In genomic region chr3:185659942-185660921, GRCh38 we compare ENCODE assay signal across 8 cellular contexts.
DNase-seq lines count a peak whose midpoint lies in the region; ATAC-seq, FAIRE-seq and TF ChIP-seq lines count a peak whose summit lies in the region.

No MANE protein-coding gene starts in this region.

- H3K36me3 ChIP-seq in H1 (ENCODE audit: control insufficient read depth in 2 of 4, insufficient read depth in 4 of 4, low read length in 3 of 4) (peaks cover 8 to 39% (median 26%) of the 10 kb centered on the region in 4 experiments), mesendoderm (ENCODE audit: control insufficient read depth, insufficient read depth, low read length) (peaks cover 13% of the 10 kb centered on the region)

- H2AFZ ChIP-seq in H1 (ENCODE audit: low read length) = no peak overlapping the region

- TF ChIP-seq EP300 in H1 (IDR thresholded peaks at IDR 0.05; ENCODE audit: borderline replicate concordance in 1 of 2, low read depth in 2 of 2, low read length in 2 of 2) = no peak

- TF ChIP-seq POLR2A in H1 (IDR thresholded peaks at IDR 0.05; ENCODE audit: control extremely low read depth in 1 of 2, low read depth in 2 of 2, low read length in 2 of 2) = no peak; a peak in 1 of 3 replicates

- H3K79me1 ChIP-seq in H1 (ENCODE audit: low read depth, low read length) = no peaks in the 10 kb centered on the region
- H3K79me1 ChIP-seq in mesendoderm (ENCODE audit: low read length) = peaks cover 2% of the 10 kb centered on the region

- H3K4me3 ChIP-seq in GM12875 (ENCODE audit: low read depth, low read length) (no peak overlapping the region), H1 (ENCODE audit: extremely low read depth in 1 of 4, insufficient read depth in 2 of 4, low read depth in 3 of 4, low read length in 4 of 4) (no peak overlapping the region), mesendoderm (ENCODE audit: low read length) (no peak overlapping the region)

- no peak overlapping the region for H2BK5ac ChIP-seq in H1 (ENCODE audit: low read depth, low read length)
- H2BK5ac ChIP-seq in mesendoderm (ENCODE audit: low read length) = no peak overlapping the region

- no peak overlapping the region for H2BK20ac ChIP-seq in H1 (ENCODE audit: low read length)

- H4K20me1 ChIP-seq in H1 (replicated peaks in 1 of 2; ENCODE audit: control insufficient read depth in 1 of 2, insufficient read depth in 2 of 2, low read length in 2 of 2) = peaks cover 0 to 3% of the 10 kb centered on the region in 2 experiments

- H3K4me1 Mint-ChIP-seq in activated CD8-positive, alpha-beta T cell treated with anti-CD3 and anti-CD28 coated beads, Interleukin-2, amount 10 ng/mL, durations not matched to agents 7 days and 5 days (ENCODE audit: low read depth) = peaks cover 4% of the 10 kb centered on the region

- POLR2A ChIA-PET in activated CD8-positive, alpha-beta T cell treated with anti-CD3 and anti-CD28 coated beads, Interleukin-2, amount 10 ng/mL, durations not matched to agents 7 days and 5 days (lab: Charles Lee) = interaction anchor here (0.6 kb wide), 1 partner anchor 34 kb away, joined by 3 read pairs; no protein-coding TSS in a partner anchor
- POLR2A ChIA-PET in H1 (lab: Charles Lee; ENCODE audit: partially characterized antibody) = interaction anchor here (0.7 to 3.5 kb wide), 12 partner anchors 10 to 272 kb away, joined by 3 to 11 read pairs (median 4); no protein-coding TSS in a partner anchor

- H3K27me3 ChIP-seq in H1 (replicated peaks in 1 of 4; ENCODE audit: control insufficient read depth in 3 of 4, extremely low read depth in 1 of 4, insufficient read depth in 3 of 4, low read length in 3 of 4) (no peaks in the 10 kb centered on the region), mesendoderm (ENCODE audit: insufficient read depth, low read length, poor library complexity) (no peaks in the 10 kb centered on the region)

- H2BK15ac ChIP-seq in H1 (ENCODE audit: low read length) (no peak overlapping the region), mesendoderm (replicated peaks; ENCODE audit: low read depth) (no peak overlapping the region)

- no peak overlapping the region for H3K27ac Mint-ChIP-seq in activated CD8-positive, alpha-beta T cell treated with anti-CD3 and anti-CD28 coated beads, Interleukin-2, amount 10 ng/mL, durations not matched to agents 7 days and 5 days

- no peaks in the 10 kb centered on the region for H3K23me2 ChIP-seq in H1 (ENCODE audit: low read depth, low read length)

- H3K9me3 ChIP-seq in H1 (ENCODE audit: insufficient read depth in 2 of 2, low read depth in 1 of 2, low read length in 1 of 2) = no peaks in the 10 kb centered on the region

- H3K4me3 Mint-ChIP-seq in activated CD8-positive, alpha-beta T cell treated with anti-CD3 and anti-CD28 coated beads, Interleukin-2, amount 10 ng/mL, durations not matched to agents 7 days and 5 days = no peak overlapping the region

- H4K8ac ChIP-seq in H1 (ENCODE audit: extremely low read depth, insufficient read depth, low read length) (no peak overlapping the region), mesendoderm (ENCODE audit: low read depth, low read length) (no peak overlapping the region)

- H3K27me3 Mint-ChIP-seq in activated CD8-positive, alpha-beta T cell treated with anti-CD3 and anti-CD28 coated beads, Interleukin-2, amount 10 ng/mL, durations not matched to agents 7 days and 5 days (ENCODE audit: low read depth) = peaks cover 17% of the 10 kb centered on the region

- H3K4me2 ChIP-seq in H1 (ENCODE audit: insufficient read depth in 1 of 2, low read depth in 2 of 2, low read length in 2 of 2) (no peak overlapping the region), mesendoderm (ENCODE audit: low read length) (no peak overlapping the region)

- CTCF ChIA-PET in activated CD8-positive, alpha-beta T cell treated with anti-CD3 and anti-CD28 coated beads, Interleukin-2, amount 10 ng/mL, durations not matched to agents 7 days and 5 days (lab: Charles Lee) = interaction anchor here (0.5 to 3.9 kb wide), 58 partner anchors 8 to 1436 kb away, joined by 3 to 59 read pairs (median 4); partner anchors contain the start of gene SENP2
- CTCF ChIA-PET in H1 (lab: Charles Lee; ENCODE audit: partially characterized antibody) = interaction anchor here (0.5 to 6.9 kb wide), 80 partner anchors 7 to 842 kb away, joined by 3 to 67 read pairs (median 4); no protein-coding TSS in a partner anchor

- H3K9me3 Mint-ChIP-seq in activated CD8-positive, alpha-beta T cell treated with anti-CD3 and anti-CD28 coated beads, Interleukin-2, amount 10 ng/mL, durations not matched to agents 7 days and 5 days (ENCODE audit: insufficient read depth) = no peaks in the 10 kb centered on the region

- peak; percentile 34 for DNase-seq in HS-5 (ENCODE audit: low read depth)
- DNase-seq in NCI-H82 treated with DMSO at 0.1 percent for 48 hours (lab: John Stamatoyannopoulos, UW; ENCODE audit: unreplicated experiment) = peak; percentile 74
- DNase-seq in activated CD8-positive, alpha-beta T cell treated with anti-CD3 and anti-CD28 coated beads, Interleukin-2, amount 10 ng/mL, durations not matched to agents 7 days and 5 days = peak; percentile 78
- DNase-seq in H1 (ENCODE audit: low read depth in 1 of 2, low spot score in 2 of 2) = peak; percentile 61 to 86
- DNase-seq in mesendoderm = peak; percentile 95
- peak; percentile 18 for DNase-seq in stimulated activated CD8-positive, alpha-beta memory T cell treated with anti-CD3 and anti-CD28 coated beads, Interleukin-12 subunit alpha, Interleukin-12 subunit beta, amount 100 ng/mL, for 4 hours (ENCODE audit: low read depth)

- H3K14ac ChIP-seq in H1 (ENCODE audit: insufficient read length) = no peak overlapping the region

- H2BK120ac ChIP-seq in H1 (replicated peaks; ENCODE audit: low read depth, low read length) (no peak overlapping the region), mesendoderm (ENCODE audit: low read depth, low read length) (no peak overlapping the region)

- H3K79me2 ChIP-seq in H1 (ENCODE audit: control insufficient read depth in 1 of 2, insufficient read depth in 2 of 2, low read length in 2 of 2) (no peaks in the 10 kb centered on the region), mesendoderm (ENCODE audit: control insufficient read depth, insufficient read depth, low read length) (no peaks in the 10 kb centered on the region)

- peak; percentile 89 for ATAC-seq in activated CD8-positive, alpha-beta T cell treated with anti-CD3 and anti-CD28 coated beads, Interleukin-2, amount 10 ng/mL, durations not matched to agents 7 days and 5 days
- ATAC-seq in GM19035 (IDR thresholded peaks at IDR 0.05; ENCODE audit: unreplicated experiment) = no peak

- H4K5ac ChIP-seq in H1 (ENCODE audit: insufficient read length, low read depth, low read length) (no peak overlapping the region), mesendoderm (ENCODE audit: low read length) (no peak overlapping the region)

- peak; percentile 96 to 97 for TF ChIP-seq RAD21 in H1 (IDR thresholded peaks at IDR 0.05 in 1 of 2, conservative IDR thresholded peaks at IDR 0.05 in 1 of 2; ENCODE audit: low read depth in 2 of 2, low read length in 2 of 2)

- H3K4ac ChIP-seq in H1 (replicated peaks; ENCODE audit: insufficient read length, low read depth, low read length) (no peak overlapping the region), mesendoderm (ENCODE audit: low read depth, low read length) (no peak overlapping the region)

- no peaks in the 10 kb centered on the region for H3K36me3 Mint-ChIP-seq in activated CD8-positive, alpha-beta T cell treated with anti-CD3 and anti-CD28 coated beads, Interleukin-2, amount 10 ng/mL, durations not matched to agents 7 days and 5 days (ENCODE audit: low read depth)

- H2BK12ac ChIP-seq in H1 (ENCODE audit: low read depth, low read length) = no peak overlapping the region

- peak; percentile 86 for FAIRE-seq in H1 (lab: Jason Lieb, UNC)

- H3K4me1 ChIP-seq in H1 (replicated peaks in 1 of 4; ENCODE audit: control insufficient read depth in 3 of 4, insufficient read depth in 4 of 4, low read length in 3 of 4) (peaks cover 0 to 3% (median under 1%) of the 10 kb centered on the region in 4 experiments; a peak in 3 of 7 replicates), mesendoderm (ENCODE audit: control insufficient read depth, low read depth, low read length) (no peaks in the 10 kb centered on the region)

- WGBS in H1 (ENCODE audit: extremely low coverage in 1 of 2, insufficient coverage in 1 of 2, insufficient read length in 1 of 2, insufficient replicate concordance in 2 of 2, low coverage in 1 of 2, low lambda C conversion rate in 2 of 2, missing lambda C conversion rate in 1 of 2), 2 experiments = 70% methylated on average over 18 of the region's 18 CpGs; no CpG with 5 or more reads in 1 of the 2 experiments
- WGBS in mesendoderm (ENCODE audit: extremely low coverage, insufficient coverage, low lambda C conversion rate) = no CpG with 5 or more reads among the region's 18 CpGs

- no peak overlapping the region for H4K91ac ChIP-seq in H1 (replicated peaks; ENCODE audit: insufficient read length, low read length)

- H3K27ac ChIP-seq in H1 (ENCODE audit: low read depth, low read length) = no peak overlapping the region
- no peak overlapping the region for H3K27ac ChIP-seq in mesendoderm (ENCODE audit: low read depth, low read length)

- H3K9ac ChIP-seq in H1 (replicated peaks in 1 of 4; ENCODE audit: extremely low read depth in 1 of 4, low read depth in 3 of 4, low read length in 3 of 4) (no peak overlapping the region), mesendoderm (ENCODE audit: low read length) (no peak overlapping the region)

- no peak overlapping the region for H2AK5ac ChIP-seq in H1 (ENCODE audit: low read depth, low read length)
- no peak overlapping the region for H2AK5ac ChIP-seq in mesendoderm (ENCODE audit: low read length)

- TF ChIP-seq CTCF in GM12875 (IDR thresholded peaks at IDR 0.05; ENCODE audit: borderline replicate concordance, insufficient read depth, low read depth, low read length) (peak; percentile 98), H1 (IDR thresholded peaks at IDR 0.05; ENCODE audit: control extremely low read depth in 1 of 3, insufficient read depth in 1 of 3, low read depth in 1 of 3, low read length in 3 of 3) (peak; percentile 92 to 100 (median 93))

- no peak overlapping the region for H3K56ac ChIP-seq in H1 (replicated peaks; ENCODE audit: insufficient read length, low read depth, low read length)
- no peak overlapping the region for H3K56ac ChIP-seq in mesendoderm (ENCODE audit: low read length)

- H3K18ac ChIP-seq in H1 (ENCODE audit: extremely low read depth, low read length) (no peak overlapping the region), mesendoderm (ENCODE audit: low read length) (no peak overlapping the region)

- H3K23ac ChIP-seq in H1 (ENCODE audit: insufficient read length) (no peak overlapping the region), mesendoderm (ENCODE audit: low read length) (no peak overlapping the region)

TF ChIP-seq in H1, 55 proteins besides CTCF, POLR2A, EP300 and RAD21 (continues in another document):
- TF ChIP-seq JUND (IDR thresholded peaks at IDR 0.05; ENCODE audit: low read length) (0 out of 2 replicates have a peak, but pooled peaks have one; percentile 29), CHD2 (IDR thresholded peaks at IDR 0.05; ENCODE audit: low read length) (no peak), CREB1 (IDR thresholded peaks at IDR 0.05) (no peak), CHD1 (IDR thresholded peaks at IDR 0.05; ENCODE audit: low read depth, low read length) (no peak), YY1 (IDR thresholded peaks at IDR 0.05; ENCODE audit: low read depth, low read length) (no peak), GABPA (IDR thresholded peaks at IDR 0.05; ENCODE audit: borderline replicate concordance, insufficient read depth, low read length) (peak; percentile 58; the same call in 1 of the 2 replicates)

Comparison
In these comparisons a context has a peak if more than half of its experiments do, and no peak if none do; other contexts are left out.
1. DNase-seq: peak in every context shown above with its lines; median percentile 95 in mesendoderm; 78 in activated CD8-positive, alpha-beta T cell treated with anti-CD3 and anti-CD28 coated beads, Interleukin-2, amount 10 ng/mL, durations not matched to agents 7 days and 5 days; 74 in NCI-H82 treated with DMSO at 0.1 percent for 48 hours; 74 in H1; 34 in HS-5; 18 in stimulated activated CD8-positive, alpha-beta memory T cell treated with anti-CD3 and anti-CD28 coated beads, Interleukin-12 subunit alpha, Interleukin-12 subunit beta, amount 100 ng/mL, for 4 hours.